21 cellular contexts compared by ENCODE assay signal in the genomic region with DNA sequence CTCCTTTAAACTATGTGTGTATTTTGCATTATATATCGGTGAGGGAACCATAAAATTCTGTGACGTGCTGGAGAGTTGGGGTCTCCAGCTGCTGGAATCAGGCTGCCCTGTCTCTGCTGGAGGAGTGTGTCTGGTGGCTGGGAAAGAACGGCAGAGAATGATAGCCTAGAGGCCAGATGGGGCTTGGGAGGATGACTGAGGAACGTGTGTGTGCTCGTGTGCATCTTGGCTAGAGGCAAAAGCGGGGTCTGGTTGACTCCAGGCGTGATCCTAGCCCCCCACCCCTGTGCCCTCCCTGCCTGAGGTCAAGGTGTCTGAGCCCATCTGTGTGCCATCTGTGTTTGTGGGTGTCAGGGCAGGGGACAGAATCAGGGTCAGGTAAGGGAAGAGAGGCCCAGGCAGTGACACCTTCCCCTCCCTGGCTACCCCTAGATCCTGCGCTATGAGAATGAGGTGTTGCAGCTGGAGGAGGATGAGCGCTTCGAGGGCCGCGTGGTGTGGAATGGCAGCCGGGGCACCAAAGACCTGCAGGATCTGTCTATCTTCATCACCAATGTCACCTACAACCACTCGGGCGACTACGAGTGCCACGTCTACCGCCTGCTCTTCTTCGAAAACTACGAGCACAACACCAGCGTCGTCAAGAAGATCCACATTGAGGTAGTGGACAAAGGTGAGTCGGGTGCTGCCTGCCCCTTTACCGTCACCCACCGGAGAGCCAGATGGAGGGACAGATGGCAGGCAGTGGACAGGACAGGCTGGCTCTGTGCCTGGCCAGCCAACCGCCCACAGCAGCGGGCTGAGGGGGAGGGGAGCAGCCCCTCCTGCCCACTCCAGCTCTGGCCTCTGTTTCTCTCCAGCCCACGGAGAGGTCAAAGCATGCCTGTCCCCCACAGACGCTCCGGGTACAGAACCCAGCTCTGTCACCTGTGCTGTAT. TPM values are rescaled to one million over a fixed set of nuclear protein-coding genes. Genes with fewer than 3 reads are reported as not detected.
DNase-seq lines count a peak whose midpoint lies in the region; ATAC-seq and TF ChIP-seq lines count a peak whose summit lies in the region.
"Had no signal": no experiment of that assay in that cellular context is flagged by ENCODE, and none has a peak within 500 bp of the region (broad histone marks: within the 10 kb centered on the region; RNA-seq: fewer than 3 reads in every experiment).

No MANE protein-coding gene starts in this region.

- peak overlapping the region; percentile 57 for H3K18ac ChIP-seq in neuronal stem cell (ENCODE audit: low read length)

- TF ChIP-seq POLR2A in erythroblast (IDR thresholded peaks at IDR 0.05; ENCODE audit: low read length) = no peak

- no peak overlapping the region for H3K27ac Mint-ChIP-seq in activated naive CD8-positive, alpha-beta T cell treated with anti-CD3 and anti-CD28 coated beads, Interleukin-2, amount 50 U/mL, for 24 hours
- H3K27ac Mint-ChIP-seq: CD4-positive, CD25-positive, alpha-beta regulatory T cell had no signal

- peak overlapping the region; percentile 24 for H2BK15ac ChIP-seq in neuronal stem cell (ENCODE audit: low read length)

- H2BK5ac ChIP-seq in neuronal stem cell (ENCODE audit: low read length) = peak overlapping the region; percentile 75

- DNase-seq in DMS 273 (lab: John Stamatoyannopoulos, UW; ENCODE audit: unreplicated experiment) = peak; percentile 74
- DNase-seq in DMS 273 treated with DMSO at 0.1 percent for 48 hours (lab: John Stamatoyannopoulos, UW) = no peak
- DNase-seq in cerebellar cortex (ENCODE audit: low spot score) = peak; percentile 69
- DNase-seq in neuronal stem cell (ENCODE audit: low spot score) = no peak
- DNase-seq in erythroblast (lab: John Stamatoyannopoulos, UW) = no peak
- DNase-seq in activated naive CD8-positive, alpha-beta T cell treated with anti-CD3 and anti-CD28 coated beads, Interleukin-2, amount 50 U/mL, for 24 hours = no peak
- no peak for DNase-seq in anterior cingulate cortex (lab: John Stamatoyannopoulos, UW)
- DNase-seq: Caco-2; CD4-positive, CD25-positive, alpha-beta regulatory T cell; GOT3; KBM-7; NCI-H1105; NCI-H187; NCI-H69; NK-92 treated with Interleukin-12 subunit alpha and Interleukin-12 subunit beta, amount 100 ng/mL, for 24 hours had no signal

- peak overlapping the region; percentile 47 for H2BK120ac ChIP-seq in neuronal stem cell (ENCODE audit: low read depth, low read length)

- peak overlapping the region; percentile 73 for H3K23ac ChIP-seq in neuronal stem cell (ENCODE audit: low read depth, low read length, poor library complexity)

- no peaks in the 10 kb centered on the region for H3K9me3 Mint-ChIP-seq in activated naive CD8-positive, alpha-beta T cell treated with anti-CD3 and anti-CD28 coated beads, Interleukin-2, amount 50 U/mL, for 24 hours

- WGBS in neuronal stem cell (ENCODE audit: extremely low coverage in 2 of 2, insufficient read length in 2 of 2, insufficient replicate concordance in 1 of 2), 2 donors = no CpG with 5 or more reads among the region's 30 CpGs

- H4K8ac ChIP-seq in neuronal stem cell (ENCODE audit: low read depth, low read length) = no peak overlapping the region

- no peak overlapping the region for H3K4ac ChIP-seq in neuronal stem cell (ENCODE audit: low read length)

- no peak overlapping the region for H3K4me3 ChIP-seq in HEK293 (ENCODE audit: low read depth, low read length)
- peak overlapping the region in 1 of 2 donors; percentile 14 for H3K4me3 ChIP-seq in neuronal stem cell (ENCODE audit: low read length in 2 of 2)

- H3K79me1 ChIP-seq in neuronal stem cell (ENCODE audit: low read depth, low read length) = peaks cover 2% of the 10 kb centered on the region

- H3K4me3 Mint-ChIP-seq in activated naive CD8-positive, alpha-beta T cell treated with anti-CD3 and anti-CD28 coated beads, Interleukin-2, amount 50 U/mL, for 24 hours = no peak overlapping the region

- H3K36me3 ChIP-seq in HEK293 (ENCODE audit: control insufficient read depth in 2 of 2, insufficient read depth in 1 of 2, low read length in 2 of 2) (peaks cover 16 to 17% of the 10 kb centered on the region in 2 experiments; a peak in 2 of 3 replicates), neuronal stem cell (replicated peaks in 1 of 2; ENCODE audit: control insufficient read depth in 2 of 2, insufficient read depth in 2 of 2, low read length in 2 of 2) (peaks cover under 1 to 4% of the 10 kb centered on the region in 2 donors)

- H3K4me1 Mint-ChIP-seq in activated naive CD8-positive, alpha-beta T cell treated with anti-CD3 and anti-CD28 coated beads, Interleukin-2, amount 50 U/mL, for 24 hours = peaks cover 15% of the 10 kb centered on the region

- no peak for TF ChIP-seq CTCF in HEK293 (tag by site-specific recombination; IDR thresholded peaks at IDR 0.05)

- CTCF ChIA-PET in HEK293 (lab: Yijun Ruan, JAX) = interaction anchor here (0.6 to 3.4 kb wide), 4 partner anchors 12 to 1170 kb away, joined by 4 to 29 read pairs (median 5); no protein-coding TSS in a partner anchor

- no peak overlapping the region for H4K91ac ChIP-seq in neuronal stem cell (ENCODE audit: low read depth, low read length, poor library complexity)

- H3K9me3 ChIP-seq in HEK293 (ENCODE audit: control insufficient read depth, insufficient read depth, low read depth, low read length) = no peaks in the 10 kb centered on the region
- H3K9me3 ChIP-seq in neuronal stem cell (replicated peaks in 1 of 2; ENCODE audit: control insufficient read depth in 2 of 2, insufficient read depth in 1 of 2, low read depth in 1 of 2, low read length in 2 of 2) = no peaks in the 10 kb centered on the region
- H3K9me3 ChIP-seq: Caco-2 had no signal

- no peak overlapping the region for H3K4me2 ChIP-seq in neuronal stem cell (ENCODE audit: insufficient read depth, low read length, poor library complexity, severe bottlenecking)

- H2AFZ ChIP-seq in neuronal stem cell (ENCODE audit: low read length) = no peak overlapping the region

- peak overlapping the region; percentile 60 for H3K9ac ChIP-seq in neuronal stem cell (ENCODE audit: low read depth, low read length, poor library complexity)

- H3K27ac ChIP-seq in HEK293 (ENCODE audit: extremely low read depth, low read depth, low read length) = no peak overlapping the region
- H3K27ac ChIP-seq in neuronal stem cell (replicated peaks; ENCODE audit: low read length) = no peak overlapping the region
- H3K27ac ChIP-seq: 22Rv1 had no signal

- peak overlapping the region; percentile 58 for H2BK12ac ChIP-seq in neuronal stem cell (ENCODE audit: low read length)

- H3K14ac ChIP-seq in neuronal stem cell (ENCODE audit: low read length) = no peak overlapping the region

- H3K27me3 Mint-ChIP-seq in activated naive CD8-positive, alpha-beta T cell treated with anti-CD3 and anti-CD28 coated beads, Interleukin-2, amount 50 U/mL, for 24 hours = peaks cover 24% of the 10 kb centered on the region

- peaks cover 2% of the 10 kb centered on the region for H3K36me3 Mint-ChIP-seq in activated naive CD8-positive, alpha-beta T cell treated with anti-CD3 and anti-CD28 coated beads, Interleukin-2, amount 50 U/mL, for 24 hours (ENCODE audit: low read depth)
- H3K36me3 Mint-ChIP-seq: CD4-positive, CD25-positive, alpha-beta regulatory T cell had no signal

- H3K27me3 ChIP-seq in neuronal stem cell (ENCODE audit: control insufficient read depth in 3 of 3, insufficient read depth in 3 of 3, low read depth in 1 of 3, low read length in 3 of 3) = peaks cover 0 to 15% (median 14%) of the 10 kb centered on the region in 3 experiments

- POLR2A ChIA-PET in HEK293 (lab: Yijun Ruan, JAX) = interaction anchor here (0.7 to 1.2 kb wide), 2 partner anchors 8 to 26 kb away, joined by 3 read pairs; no protein-coding TSS in a partner anchor

- no peak overlapping the region for H2AK5ac ChIP-seq in neuronal stem cell (ENCODE audit: low read depth, low read length)

- H3K4me1 ChIP-seq in HEK293 (ENCODE audit: control insufficient read depth, insufficient read depth, low read length) (peaks cover 14% of the 10 kb centered on the region), neuronal stem cell (ENCODE audit: control insufficient read depth in 2 of 2, insufficient read depth in 1 of 2, low read depth in 1 of 2, low read length in 2 of 2) (peaks cover 0 to 7% of the 10 kb centered on the region in 2 donors)

- ATAC-seq in activated naive CD8-positive, alpha-beta T cell treated with anti-CD3 and anti-CD28 coated beads, Interleukin-2, amount 50 U/mL, for 24 hours = no peak
- ATAC-seq: HCT116, HepG2, Right ventricle myocardium inferior had no signal

TF ChIP-seq in HEK293, 187 proteins besides CTCF, POLR2A, EP300 and RAD21:
- TF ChIP-seq FEZF1 (tag by site-specific recombination; IDR thresholded peaks at IDR 0.05) (no peak), MEIS1 (CRISPR knock-in tag; IDR thresholded peaks at IDR 0.05; ENCODE audit: borderline replicate concordance) (no peak), ZFP37 (tag by site-specific recombination; IDR thresholded peaks at IDR 0.05) (no peak), ZFHX2 (tag by site-specific recombination; conservative IDR thresholded peaks at IDR 0.05) (peak; percentile 77), EGR2 (tag by site-specific recombination; IDR thresholded peaks at IDR 0.05; ENCODE audit: low read depth) (peak; percentile 75)
- TF ChIP-seq, protein P1, sequence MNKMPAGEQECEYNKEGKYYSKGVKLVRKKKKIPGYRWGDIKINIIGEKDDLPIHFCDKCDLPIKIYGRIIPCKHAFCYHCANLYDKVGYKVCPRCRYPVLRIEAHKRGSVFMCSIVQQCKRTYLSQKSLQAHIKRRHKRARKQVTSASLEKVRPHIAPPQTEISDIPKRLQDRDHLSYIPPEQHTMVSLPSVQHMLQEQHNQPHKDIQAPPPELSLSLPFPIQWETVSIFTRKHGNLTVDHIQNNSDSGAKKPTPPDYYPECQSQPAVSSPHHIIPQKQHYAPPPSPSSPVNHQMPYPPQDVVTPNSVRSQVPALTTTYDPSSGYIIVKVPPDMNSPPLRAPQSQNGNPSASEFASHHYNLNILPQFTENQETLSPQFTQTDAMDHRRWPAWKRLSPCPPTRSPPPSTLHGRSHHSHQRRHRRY (tag by site-specific recombination; IDR thresholded peaks at IDR 0.05) = no peak

RNA-seq across cellular contexts. Expression of a gene that starts 3.1 kb away (rescaled TPM):
- 2.8 TPM for polyA plus RNA-seq in neuronal stem cell (2013, experiment 1 of 2)
- 2.8 TPM for polyA plus RNA-seq in neuronal stem cell (2013, experiment 2 of 2)

RNA-seq across cellular contexts. Expression of a gene that starts 8.2 kb away (rescaled TPM):
- polyA plus RNA-seq in neuronal stem cell (2013, experiment 1 of 2) = 0.36 TPM
- polyA plus RNA-seq in neuronal stem cell (2013, experiment 2 of 2) = 0.28 TPM
- polyA plus RNA-seq: AG04450 had no signal

RNA-seq across cellular contexts. Expression of a gene that starts 33.2 kb away (rescaled TPM):
- 74.8 TPM for polyA plus RNA-seq in neuronal stem cell (2013, experiment 1 of 2)
- polyA plus RNA-seq in neuronal stem cell (2013, experiment 2 of 2) = 73.3 TPM

Comparison
In these comparisons a context has a peak if more than half of its experiments do, and no peak if none do; other contexts are left out.
1. DNase-seq: peak in DMS 273 (single experiment) and cerebellar cortex (single experiment); none in DMS 273 treated with DMSO at 0.1 percent for 48 hours (single experiment), neuronal stem cell (single experiment), erythroblast (0 of 2), activated naive CD8-positive, alpha-beta T cell treated with anti-CD3 and anti-CD28 coated beads, Interleukin-2, amount 50 U/mL, for 24 hours (single experiment) and anterior cingulate cortex (0 of 58).